Comparison of ENCODE assay signal across 16 cellular contexts in the genomic region with DNA sequence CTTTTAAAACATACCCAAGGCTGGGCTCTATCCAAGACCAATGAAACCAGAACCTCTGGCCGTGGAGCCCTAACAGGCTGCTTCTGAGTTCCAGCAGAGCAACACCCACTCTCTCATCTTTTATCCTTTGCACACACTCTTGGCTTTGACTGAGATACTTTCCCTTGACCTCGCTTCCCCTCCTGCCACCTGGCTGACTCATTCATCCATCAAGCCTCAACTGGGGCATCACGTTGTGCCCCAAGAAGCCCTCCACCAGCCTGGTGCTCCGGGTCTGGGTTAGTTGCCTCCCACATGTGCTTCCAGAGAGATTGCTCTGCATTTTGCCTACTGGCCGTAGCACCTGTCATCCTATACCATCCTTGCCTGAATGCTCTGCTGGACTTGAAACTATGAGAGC. TPM values are rescaled to one million over a fixed set of nuclear protein-coding genes. Genes with fewer than 3 reads are reported as not detected.
DNase-seq lines count a peak whose midpoint lies in the region; ATAC-seq and TF ChIP-seq lines count a peak whose summit lies in the region.
"Had no signal": no experiment of that assay in that cellular context is flagged by ENCODE, and none has a peak within 500 bp of the region (broad histone marks: within the 10 kb centered on the region; RNA-seq: fewer than 3 reads in every experiment).

No MANE protein-coding gene starts in this region.

- H3K4me3 ChIP-seq in prostate gland: no peak overlapping the region
- H3K4me3 ChIP-seq in upper lobe of left lung: no peak overlapping the region
- H3K4me3 ChIP-seq: PC-9 had no signal

- no peak overlapping the region for H3K27ac ChIP-seq in prostate gland
- no peak overlapping the region for H3K27ac ChIP-seq in upper lobe of left lung
- H3K27ac ChIP-seq: PC-9 had no signal

- TF ChIP-seq EP300 in upper lobe of left lung (IDR thresholded peaks at IDR 0.05): no peak

- TF ChIP-seq POLR2A in prostate gland (IDR thresholded peaks at IDR 0.05): no peak
- TF ChIP-seq POLR2A in upper lobe of left lung (IDR thresholded peaks at IDR 0.05): no peak

- H3K36me3 ChIP-seq in prostate gland: no peaks in the 10 kb centered on the region
- no peaks in the 10 kb centered on the region for H3K36me3 ChIP-seq in upper lobe of left lung

- no peaks in the 10 kb centered on the region for H3K9me3 ChIP-seq in prostate gland
- H3K9me3 ChIP-seq in upper lobe of left lung: no peaks in the 10 kb centered on the region

- WGBS in prostate gland: 38% methylated on average over 5 of the region's 5 CpGs
- 87 to 91% methylated on average over 5 of the region's 5 CpGs for WGBS in upper lobe of left lung, 2 donors

- ATAC-seq in esophagus mucosa: peak; percentile 4
- ATAC-seq in GM18873 (IDR thresholded peaks at IDR 0.05; ENCODE audit: low FRiP score, unreplicated experiment): no peak
- ATAC-seq in upper lobe of left lung (ENCODE audit: low FRiP score in 2 of 2): no peak

- intact Hi-C loops in prostate gland (cut with DNase I): no loop called here

- TF ChIP-seq CTCF in prostate gland (IDR thresholded peaks at IDR 0.05): no peak
- no peak for TF ChIP-seq CTCF in upper lobe of left lung (IDR thresholded peaks at IDR 0.05)

- DNase-seq in DMS79 (lab: John Stamatoyannopoulos, UW): peak; percentile 73
- DNase-seq in DMS79 treated with DMSO at 0.1 percent for 48 hours (lab: John Stamatoyannopoulos, UW): peak; percentile 88
- peak; percentile 14 for DNase-seq in prostate gland (ENCODE audit: low spot score)
- no peak for DNase-seq in EL
- DNase-seq in upper lobe of left lung: no peak
- DNase-seq: CD4-positive, CD25-positive, alpha-beta regulatory T cell; DND-41; NCI-H1105; NCI-H146; NCI-H2029 treated with DMSO at 0.1 percent for 48 hours; NCI-H69; PC-9; RPMI8226; SHP77 had no signal

- H3K4me1 ChIP-seq in prostate gland (replicated peaks) (no peaks in the 10 kb centered on the region), upper lobe of left lung (peaks cover 0 to 18% (median 8%) of the 10 kb centered on the region in 4 donors)

- H3K27me3 ChIP-seq in prostate gland (replicated peaks; ENCODE audit: insufficient read depth): no peaks in the 10 kb centered on the region
- no peaks in the 10 kb centered on the region for H3K27me3 ChIP-seq in upper lobe of left lung

RNA-seq across cellular contexts. Expression of a gene that starts 34.5 kb away (rescaled TPM):
- total RNA-seq in esophagus mucosa: 225 TPM
- 100 to 1,000 TPM; 155 to 169 TPM for total RNA-seq in prostate gland
- total RNA-seq in upper lobe of left lung: 100 to 1,000 TPM in 5 of 6 donors, 10 to 100 TPM in 1; 93.2 to 199 (median 138) TPM

Comparison
In these comparisons a context has a peak if more than half of its experiments do, and no peak if none do; other contexts are left out.
1. DNase-seq: peak in DMS79 (single experiment), DMS79 treated with DMSO at 0.1 percent for 48 hours (single experiment) and prostate gland (single experiment); none in EL (single experiment) and upper lobe of left lung (0 of 2).